In the genomic region with DNA sequence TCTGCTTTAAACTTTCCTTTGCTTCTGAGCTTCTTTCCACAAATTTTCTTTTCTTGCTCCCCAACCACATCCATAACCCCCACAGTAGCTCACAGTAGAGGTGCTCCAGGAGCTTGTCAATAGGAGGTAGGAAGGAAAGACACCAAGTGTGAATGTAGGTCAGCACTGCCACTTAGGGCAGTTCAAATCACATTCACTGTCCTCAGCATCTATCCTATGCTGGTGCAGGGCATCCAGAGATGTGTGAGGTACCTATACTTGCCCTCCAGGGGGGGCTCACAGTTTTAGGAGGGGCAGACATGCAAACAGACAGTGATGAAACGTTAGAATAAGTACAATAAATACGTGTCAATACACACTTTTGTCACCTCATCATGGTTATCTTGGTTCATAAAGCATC, we compare ENCODE assay signal across 11 cellular contexts. TPM values are rescaled to one million over a fixed set of nuclear protein-coding genes. Genes with fewer than 3 reads are reported as not detected.
DNase-seq lines count a peak whose midpoint lies in the region; ATAC-seq and TF ChIP-seq lines count a peak whose summit lies in the region.
"Had no signal": no experiment of that assay in that cellular context is flagged by ENCODE, and none has a peak within 500 bp of the region (broad histone marks: within the 10 kb centered on the region; RNA-seq: fewer than 3 reads in every experiment).

No MANE protein-coding gene starts in this region.

- DNase-seq in CD1c-positive myeloid dendritic cell (ENCODE audit: extremely low spot score) (peak; percentile 7), Panc1 (ENCODE audit: low read depth, low spot score) (no peak), germinal center (ENCODE audit: low spot score) (peak; percentile 10), OCI-M2 (lab: John Stamatoyannopoulos, UW; ENCODE audit: unreplicated experiment) (no peak), tibial artery (no peak), T-helper 2 cell (no peak)
- DNase-seq: activated gamma-delta T cell treated with Interleukin-2 at 50 U/mL for 16 hours, kidney, NCI-H2227 treated with DMSO at 0.1 percent for 48 hours had no signal

- ATAC-seq in Panc1, result 0 out of 2 replicates have a peak, but pooled peaks have one; percentile 52
- no peak for ATAC-seq in GM21526 (IDR thresholded peaks at IDR 0.05; ENCODE audit: low FRiP score, unreplicated experiment)

- H3K4me3 ChIP-seq in Panc1 (ENCODE audit: low read depth in 2 of 2, low read length in 2 of 2) (no peak overlapping the region), tibial artery (no peak overlapping the region)

- H3K9me3 ChIP-seq in Panc1 (ENCODE audit: control insufficient read depth, insufficient read depth, low read depth, low read length) (no peaks in the 10 kb centered on the region), tibial artery (no peaks in the 10 kb centered on the region)

- H3K27ac ChIP-seq in Panc1 (ENCODE audit: low read length), result no peak overlapping the region
- no peak overlapping the region for H3K27ac ChIP-seq in tibial artery

- H3K4me1 ChIP-seq in Panc1 (ENCODE audit: control insufficient read depth, insufficient read depth, low read length) (peaks cover 6% of the 10 kb centered on the region; the same call in 1 of the 2 replicates), tibial artery (peaks cover 0 to 27% (median 21%) of the 10 kb centered on the region in 4 donors)

- CTCF ChIA-PET in Panc1 (lab: Charles Lee), result interaction anchor here (0.6 to 1.0 kb wide), 2 partner anchors 56 to 619 kb away, joined by 3 to 7 read pairs; no protein-coding TSS in a partner anchor

- peaks cover 53% of the 10 kb centered on the region for H3K27me3 ChIP-seq in Panc1 (ENCODE audit: control insufficient read depth, insufficient read depth, low read length)
- H3K27me3 ChIP-seq in tibial artery, result peaks cover 0 to 15% of the 10 kb centered on the region in 2 donors

- intact Hi-C loops in Panc1 (cut with micrococcal nuclease; ENCODE audit: unreplicated experiment), result no loop called here
- intact Hi-C loops in tibial artery (cut with DNase I; ENCODE audit: low total_unique reads), result no loop called here

- TF ChIP-seq CTCF in GM12874 (IDR thresholded peaks at IDR 0.05; ENCODE audit: insufficient read depth, low read depth, low read length), result peak; percentile 3; the same call in 1 of the 2 replicates
- peak; percentile 40 for TF ChIP-seq CTCF in Panc1 (IDR thresholded peaks at IDR 0.05)
- TF ChIP-seq CTCF in tibial artery (IDR thresholded peaks at IDR 0.05), result no peak

- BruUV-seq in Panc1 (replicated peaks; lab: Mats Ljungman, UMichigan), result no TSS peak

- POLR2A ChIA-PET in Panc1 (lab: Charles Lee), result no interaction called here

- in situ Hi-C loops in Panc1 (cut with HindIII; ENCODE audit: low pct_unique_long_range_greater_than_20kb, low sequenced_read_pairs), result no loop called here

- H3K36me3 ChIP-seq in Panc1 (ENCODE audit: control insufficient read depth, insufficient read depth, low read length) (no peaks in the 10 kb centered on the region), tibial artery (no peaks in the 10 kb centered on the region)

RNA-seq across cellular contexts. Expression of a gene that starts 1.5 kb away (rescaled TPM):
- 0.05 TPM for total RNA-seq in Panc1 (2021; ENCODE audit: unreplicated experiment)
- 0.07 TPM for polyA plus RNA-seq in Panc1 (2012; ENCODE audit: insufficient read length)

Comparison
In these comparisons a context has a peak if more than half of its experiments do, and no peak if none do; other contexts are left out.
1. DNase-seq: peak in CD1c-positive myeloid dendritic cell (single experiment) and germinal center (single experiment); none in Panc1 (single experiment), OCI-M2 (single experiment), tibial artery (0 of 2) and T-helper 2 cell (0 of 5).
2. CTCF ChIP-seq: peak in GM12874 (single experiment) and Panc1 (single experiment); none in tibial artery (0 of 2).